13 cellular contexts compared by ENCODE assay signal in the genomic region with DNA sequence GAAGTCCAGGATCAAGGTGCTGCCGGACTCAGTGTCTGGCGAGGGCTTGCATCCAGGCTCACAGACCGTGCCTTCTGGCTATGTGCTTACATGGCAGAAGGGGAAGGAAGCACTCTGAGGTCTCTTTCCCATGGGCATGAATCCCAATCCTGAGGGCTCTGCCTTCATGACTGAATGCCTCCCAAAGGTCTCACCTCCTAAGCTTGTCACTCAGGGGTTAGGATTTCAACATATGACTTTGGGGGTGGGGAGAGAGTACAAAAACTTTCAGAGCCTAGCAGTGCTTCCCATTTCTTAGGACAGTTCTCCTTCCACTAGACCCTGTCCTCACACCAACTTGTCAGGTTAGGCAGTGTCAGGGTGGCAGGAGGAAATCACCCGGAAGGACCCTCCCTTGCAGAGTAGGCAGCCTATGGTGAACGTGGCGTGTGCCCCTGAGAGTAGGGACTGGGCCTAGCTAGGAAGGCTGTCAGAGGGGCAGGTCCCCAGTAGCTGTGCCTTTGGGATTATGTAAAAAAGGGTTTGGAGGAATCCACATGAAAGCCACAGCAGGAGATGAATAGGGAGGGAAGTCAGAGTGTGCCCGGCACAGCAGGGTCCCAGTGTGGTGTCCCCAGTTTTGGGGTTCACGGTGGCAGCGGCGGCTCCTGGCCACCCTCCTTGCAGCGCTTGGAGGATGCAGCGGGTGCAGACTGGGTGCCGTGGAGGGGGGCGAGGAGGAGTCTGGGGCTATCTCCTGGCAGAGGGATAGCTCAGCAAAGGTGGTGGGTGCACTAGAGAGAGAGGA.
DNase-seq lines count a peak whose midpoint lies in the region; ATAC-seq, FAIRE-seq and TF ChIP-seq lines count a peak whose summit lies in the region.
"Had no signal": no experiment of that assay in that cellular context is flagged by ENCODE, and none has a peak within 500 bp of the region (broad histone marks: within the 10 kb centered on the region; RNA-seq: fewer than 3 reads in every experiment).

No MANE protein-coding gene starts in this region.

- DNase-seq in H9 (peak; percentile 20), RWPE1 (ENCODE audit: low spot score) (no peak), endothelial cell of umbilical vein (ENCODE audit: low read depth, low spot score) (peak; percentile 26), sciatic nerve (ENCODE audit: low spot score) (no peak), iPS-NIHi11 (ENCODE audit: low spot score) (no peak), small intestine (no peak), Calu3 (no peak)
- no peak for DNase-seq in activated CD4-positive, alpha-beta memory T cell treated with anti-CD3 and anti-CD28 coated beads for 36 hours
- DNase-seq: left cardiac atrium, SHP77 had no signal

- peak overlapping the region; percentile 18 to 88 (median 42); a peak in 5 of 7 replicates for H3K27ac Mint-ChIP-seq in H9
- no peak overlapping the region for H3K27ac Mint-ChIP-seq in activated CD4-positive, alpha-beta memory T cell treated with anti-CD3 and anti-CD28 coated beads for 36 hours
- H3K27ac Mint-ChIP-seq in Calu3 (ENCODE audit: unreplicated experiment) = no peak overlapping the region
- H3K27ac Mint-ChIP-seq: activated T-helper 1 cell treated with anti-CD3 and anti-CD28 coated beads, Interleukin-12 subunit alpha, Interleukin-12 subunit beta, Interleukin-2, Interleukin-4 antibody, amounts not matched to agents 30 ng/mL and 10 ng/mL and 1 ng/mL, durations not matched to agents 14 hours and 24 hours and 36 hours had no signal

- H3K4me3 Mint-ChIP-seq in H9 (peak overlapping the region; percentile 48 to 50; a peak in 4 of 5 replicates), Calu3 (ENCODE audit: low read depth, unreplicated experiment) (no peak overlapping the region)
- no peak overlapping the region for H3K4me3 Mint-ChIP-seq in activated CD4-positive, alpha-beta memory T cell treated with anti-CD3 and anti-CD28 coated beads for 36 hours
- H3K4me3 Mint-ChIP-seq: activated T-helper 1 cell treated with anti-CD3 and anti-CD28 coated beads, Interleukin-12 subunit alpha, Interleukin-12 subunit beta, Interleukin-2, Interleukin-4 antibody, amounts not matched to agents 30 ng/mL and 10 ng/mL and 1 ng/mL, durations not matched to agents 14 hours and 24 hours and 36 hours had no signal

- no peaks in the 10 kb centered on the region for H3K79me2 ChIP-seq in H9 (ENCODE audit: insufficient read depth, low read length)
- H3K79me2 ChIP-seq in endothelial cell of umbilical vein (ENCODE audit: control insufficient read depth, insufficient read depth, low read length) = no peaks in the 10 kb centered on the region

- ATAC-seq in sciatic nerve = peak; percentile 44

- peaks cover 11% of the 10 kb centered on the region; the same call in 1 of the 2 replicates for H3K4me1 ChIP-seq in H9 (ENCODE audit: insufficient read depth, low read length)
- peaks cover 1% of the 10 kb centered on the region for H3K4me1 ChIP-seq in endothelial cell of umbilical vein (ENCODE audit: control insufficient read depth, extremely low read depth, insufficient read depth, low read length)
- H3K4me1 ChIP-seq in small intestine (ENCODE audit: control insufficient read depth in 2 of 2, insufficient read depth in 1 of 2, low read depth in 1 of 2, low read length in 1 of 2) = no peaks in the 10 kb centered on the region
- H3K4me1 ChIP-seq: breast epithelium had no signal

- FAIRE-seq in endothelial cell of umbilical vein (lab: Jason Lieb, UNC) (no peak), small intestine (lab: Jason Lieb, UNC) (no peak)
- FAIRE-seq: D721Med had no signal

- CTCF ChIA-PET in RWPE1 (lab: Yijun Ruan, JAX) = no interaction called here
- CTCF ChIA-PET in endothelial cell of umbilical vein (lab: Charles Lee) = interaction anchor here (1.1 to 1.2 kb wide), 2 partner anchors 16 to 79 kb away, joined by 3 read pairs; no protein-coding TSS in a partner anchor
- CTCF ChIA-PET in activated CD4-positive, alpha-beta memory T cell treated with anti-CD3 and anti-CD28 coated beads for 36 hours (lab: Charles Lee) = interaction anchor here (1.0 kb wide), 1 partner anchor 178 kb away, joined by 3 read pairs; no protein-coding TSS in a partner anchor
- CTCF ChIA-PET in Calu3 (lab: Charles Lee) = no interaction called here

- H2BK5ac ChIP-seq in H9 (ENCODE audit: insufficient read length, low read length) = no peak overlapping the region

- POLR2A ChIA-PET in RWPE1 (lab: Yijun Ruan, JAX; ENCODE audit: low non-redundant PET) (no interaction called here), endothelial cell of umbilical vein (lab: Charles Lee) (no interaction called here)
- POLR2A ChIA-PET in activated CD4-positive, alpha-beta memory T cell treated with anti-CD3 and anti-CD28 coated beads for 36 hours (lab: Charles Lee) = no interaction called here

- no peak overlapping the region for H3K18ac ChIP-seq in H9 (ENCODE audit: insufficient read length, low read depth, low read length)

- H2BK20ac ChIP-seq in H9 (ENCODE audit: low read depth, low read length, poor library complexity, severe bottlenecking) = no peak overlapping the region

- intact Hi-C loops in endothelial cell of umbilical vein (cut with micrococcal nuclease) = no loop called here
- intact Hi-C loops in sciatic nerve (cut with DNase I) = no loop called here
- intact Hi-C loops in activated CD4-positive, alpha-beta memory T cell treated with anti-CD3 and anti-CD28 coated beads for 36 hours (cut with micrococcal nuclease) = no loop called here
- intact Hi-C loops in Calu3 (cut with micrococcal nuclease; ENCODE audit: unreplicated experiment) = no loop called here

- 0 out of 2 replicates have a peak overlapping the region, but pooled peaks have one; percentile 44 for H3K14ac ChIP-seq in H9 (ENCODE audit: insufficient read depth, low read length)

- no peaks in the 10 kb centered on the region for H3K9me1 ChIP-seq in endothelial cell of umbilical vein (replicated peaks; ENCODE audit: control insufficient read depth, extremely low read depth, insufficient read depth, low read length)

- TF ChIP-seq CTCF in H9 (conservative IDR thresholded peaks at IDR 0.05) = no peak
- TF ChIP-seq CTCF in RWPE1 (conservative IDR thresholded peaks at IDR 0.05; ENCODE audit: low read depth) = no peak
- no peak for TF ChIP-seq CTCF in endothelial cell of umbilical vein (IDR thresholded peaks at IDR 0.05; ENCODE audit: extremely low read depth in 1 of 2, insufficient read depth in 1 of 2, low read depth in 1 of 2, low read length in 2 of 2)
- TF ChIP-seq CTCF in Calu3 (IDR thresholded peaks at IDR 0.05; ENCODE audit: unreplicated experiment) = no peak

- H2BK120ac ChIP-seq in H9 (ENCODE audit: low read depth, low read length, poor library complexity, severe bottlenecking) = no peak overlapping the region

- H3K79me1 ChIP-seq in H9 (ENCODE audit: insufficient read depth, low read depth, low read length, poor library complexity, severe bottlenecking) = no peaks in the 10 kb centered on the region

- no peaks in the 10 kb centered on the region for H3K23me2 ChIP-seq in H9 (ENCODE audit: insufficient read length, low read depth, low read length, poor library complexity, severe bottlenecking)

- no peak overlapping the region for H4K5ac ChIP-seq in H9 (ENCODE audit: insufficient read length, low read depth, low read length)

- H2AFZ ChIP-seq in H9 (ENCODE audit: low read length) (no peak overlapping the region), endothelial cell of umbilical vein (ENCODE audit: low read depth, low read length) (peak overlapping the region; percentile 50)

- peaks cover 65% of the 10 kb centered on the region for H3K27me3 Mint-ChIP-seq in H9 (ENCODE audit: low read depth)
- H3K27me3 Mint-ChIP-seq in activated CD4-positive, alpha-beta memory T cell treated with anti-CD3 and anti-CD28 coated beads for 36 hours = no peaks in the 10 kb centered on the region
- peaks cover 63% of the 10 kb centered on the region for H3K27me3 Mint-ChIP-seq in Calu3 (ENCODE audit: unreplicated experiment)

- H3K4me3 ChIP-seq in endothelial cell of umbilical vein (replicated peaks in 1 of 3; ENCODE audit: insufficient read depth in 1 of 3, low read depth in 1 of 3, low read length in 3 of 3) = no peak overlapping the region
- H3K4me3 ChIP-seq in small intestine (ENCODE audit: low read depth in 1 of 2, low read length in 2 of 2) = no peak overlapping the region
- H3K4me3 ChIP-seq: breast epithelium had no signal

- no peak overlapping the region for H4K8ac ChIP-seq in H9 (replicated peaks; ENCODE audit: insufficient read length, low read depth, low read length)

- H2BK15ac ChIP-seq in H9 (ENCODE audit: low read depth, low read length) = no peak overlapping the region

- no peaks in the 10 kb centered on the region for H3K27me3 ChIP-seq in H9 (ENCODE audit: insufficient read depth, low read length)
- H3K27me3 ChIP-seq in endothelial cell of umbilical vein (ENCODE audit: control insufficient read depth in 2 of 2, insufficient read depth in 2 of 2, low read length in 2 of 2) = no peaks in the 10 kb centered on the region
- H3K27me3 ChIP-seq in small intestine (ENCODE audit: control insufficient read depth in 2 of 2, insufficient read depth in 2 of 2, low read length in 2 of 2) = no peaks in the 10 kb centered on the region
- H3K27me3 ChIP-seq: breast epithelium had no signal

- no peak overlapping the region for H2AK5ac ChIP-seq in H9 (ENCODE audit: insufficient read length, low read length)

- no peak overlapping the region for H3T11ph ChIP-seq in H9 (ENCODE audit: low read length)

- H3K9me3 ChIP-seq in H9 (ENCODE audit: control insufficient read depth, low read depth, low read length) = no peaks in the 10 kb centered on the region
- no peaks in the 10 kb centered on the region for H3K9me3 ChIP-seq in endothelial cell of umbilical vein (replicated peaks; ENCODE audit: control insufficient read depth, insufficient read depth, low read length)
- no peaks in the 10 kb centered on the region for H3K9me3 ChIP-seq in small intestine (ENCODE audit: control insufficient read depth, low read depth)
- H3K9me3 ChIP-seq: breast epithelium had no signal

- H2BK12ac ChIP-seq in H9 (ENCODE audit: insufficient read length, low read depth, low read length) = no peak overlapping the region

- H3K4me1 Mint-ChIP-seq in H9 (peaks cover 63 to 65% of the 10 kb centered on the region in 2 experiments), Calu3 (ENCODE audit: low read depth, unreplicated experiment) (no peaks in the 10 kb centered on the region)
- peaks cover 29% of the 10 kb centered on the region for H3K4me1 Mint-ChIP-seq in activated CD4-positive, alpha-beta memory T cell treated with anti-CD3 and anti-CD28 coated beads for 36 hours (ENCODE audit: low read depth)

- H3K56ac ChIP-seq in H9 (ENCODE audit: insufficient read length, low read depth, low read length) = no peak overlapping the region

- WGBS in H9 (ENCODE audit: extremely low coverage, insufficient read length, low lambda C conversion rate) = no CpG with 5 or more reads among the region's 14 CpGs
- WGBS in small intestine, 3 donors = 84 to 92% (median 90%) methylated on average over 14 of the region's 14 CpGs

- no peaks in the 10 kb centered on the region for H3K36me3 Mint-ChIP-seq in H9 (ENCODE audit: insufficient read depth in 1 of 3, low read depth in 3 of 3)
- no peaks in the 10 kb centered on the region for H3K36me3 Mint-ChIP-seq in activated CD4-positive, alpha-beta memory T cell treated with anti-CD3 and anti-CD28 coated beads for 36 hours
- no peaks in the 10 kb centered on the region for H3K36me3 Mint-ChIP-seq in Calu3 (ENCODE audit: insufficient read depth, unreplicated experiment)

- H3K9me3 Mint-ChIP-seq in H9 (no peaks in the 10 kb centered on the region), Calu3 (ENCODE audit: low read depth, unreplicated experiment) (no peaks in the 10 kb centered on the region)
- H3K9me3 Mint-ChIP-seq in activated CD4-positive, alpha-beta memory T cell treated with anti-CD3 and anti-CD28 coated beads for 36 hours = no peaks in the 10 kb centered on the region
- H3K9me3 Mint-ChIP-seq: activated T-helper 1 cell treated with anti-CD3 and anti-CD28 coated beads, Interleukin-12 subunit alpha, Interleukin-12 subunit beta, Interleukin-2, Interleukin-4 antibody, amounts not matched to agents 30 ng/mL and 10 ng/mL and 1 ng/mL, durations not matched to agents 14 hours and 24 hours and 36 hours had no signal

- H3K9ac ChIP-seq in H9 (ENCODE audit: extremely low read depth, insufficient read length, low read length) (no peak overlapping the region), endothelial cell of umbilical vein (replicated peaks; ENCODE audit: extremely low read depth, insufficient read depth, low read length) (no peak overlapping the region)

- no peak overlapping the region for H4K91ac ChIP-seq in H9 (ENCODE audit: insufficient read length, low read depth, low read length)

- no peak overlapping the region for H3K4ac ChIP-seq in H9 (ENCODE audit: low read depth, low read length)

- dilution Hi-C loops in endothelial cell of umbilical vein (cut with MboI; ENCODE audit: extremely low pct_ligation_motif_present, low sequenced_read_pairs) = no loop called here

- H3K4me2 ChIP-seq in H9 (ENCODE audit: insufficient read depth, insufficient read length, low read length) (no peak overlapping the region), endothelial cell of umbilical vein (ENCODE audit: insufficient read depth, low read length) (no peak overlapping the region)

- H3K23ac ChIP-seq in H9 (ENCODE audit: insufficient read length, low read depth, low read length) = no peak overlapping the region

- H4K20me1 ChIP-seq in H9 (ENCODE audit: control insufficient read depth, insufficient read depth, insufficient read length) (no peaks in the 10 kb centered on the region), endothelial cell of umbilical vein (replicated peaks; ENCODE audit: control insufficient read depth, extremely low read depth, insufficient read depth, low read length) (no peaks in the 10 kb centered on the region)

- TF ChIP-seq POLR2A in endothelial cell of umbilical vein (IDR thresholded peaks at IDR 0.05; ENCODE audit: low read depth, low read length) = no peak

- H3K36me3 ChIP-seq in endothelial cell of umbilical vein (ENCODE audit: control insufficient read depth in 2 of 2, extremely low read depth in 1 of 2, insufficient read depth in 2 of 2, low read length in 2 of 2) = no peaks in the 10 kb centered on the region
- H3K36me3 ChIP-seq in small intestine (ENCODE audit: control insufficient read depth in 2 of 2, insufficient read depth in 2 of 2, low read length in 2 of 2) = no peaks in the 10 kb centered on the region
- H3K36me3 ChIP-seq: breast epithelium had no signal

- H3K27ac ChIP-seq in H9 (ENCODE audit: insufficient read length, low read depth, low read length) (no peak overlapping the region), RWPE1 (peak overlapping the region; percentile 60), endothelial cell of umbilical vein (ENCODE audit: insufficient read depth, low read depth, low read length) (no peak overlapping the region), small intestine (ENCODE audit: low read depth in 1 of 2, low read length in 1 of 2) (no peak overlapping the region)
- H3K27ac ChIP-seq: breast epithelium had no signal

- BruUV-seq in endothelial cell of umbilical vein (replicated peaks; lab: Mats Ljungman, UMichigan) = no TSS peak
- BruUV-seq in Calu3 (replicated peaks; lab: Mats Ljungman, UMichigan) = no TSS peak

Comparison
In these comparisons a context has a peak if more than half of its experiments do, and no peak if none do; other contexts are left out.
1. DNase-seq: peak in H9 (single experiment) and endothelial cell of umbilical vein (single experiment); none in RWPE1 (single experiment), sciatic nerve (single experiment), activated CD4-positive, alpha-beta memory T cell treated with anti-CD3 and anti-CD28 coated beads for 36 hours (single experiment), iPS-NIHi11 (single experiment), small intestine (single experiment) and Calu3 (single experiment).
2. H3K27ac Mint-ChIP-seq: peak in H9 (3 of 3); none in activated CD4-positive, alpha-beta memory T cell treated with anti-CD3 and anti-CD28 coated beads for 36 hours (single experiment) and Calu3 (single experiment).
3. H3K4me3 Mint-ChIP-seq: peak in H9 (2 of 2); none in activated CD4-positive, alpha-beta memory T cell treated with anti-CD3 and anti-CD28 coated beads for 36 hours (single experiment) and Calu3 (single experiment).
4. CTCF ChIA-PET loops: an anchor here in endothelial cell of umbilical vein (1.1 to 1.2 kb wide) and activated CD4-positive, alpha-beta memory T cell treated with anti-CD3 and anti-CD28 coated beads for 36 hours (1.0 kb wide); none called in RWPE1 and Calu3.